8 cellular contexts compared by ENCODE assay signal in the genomic region with DNA sequence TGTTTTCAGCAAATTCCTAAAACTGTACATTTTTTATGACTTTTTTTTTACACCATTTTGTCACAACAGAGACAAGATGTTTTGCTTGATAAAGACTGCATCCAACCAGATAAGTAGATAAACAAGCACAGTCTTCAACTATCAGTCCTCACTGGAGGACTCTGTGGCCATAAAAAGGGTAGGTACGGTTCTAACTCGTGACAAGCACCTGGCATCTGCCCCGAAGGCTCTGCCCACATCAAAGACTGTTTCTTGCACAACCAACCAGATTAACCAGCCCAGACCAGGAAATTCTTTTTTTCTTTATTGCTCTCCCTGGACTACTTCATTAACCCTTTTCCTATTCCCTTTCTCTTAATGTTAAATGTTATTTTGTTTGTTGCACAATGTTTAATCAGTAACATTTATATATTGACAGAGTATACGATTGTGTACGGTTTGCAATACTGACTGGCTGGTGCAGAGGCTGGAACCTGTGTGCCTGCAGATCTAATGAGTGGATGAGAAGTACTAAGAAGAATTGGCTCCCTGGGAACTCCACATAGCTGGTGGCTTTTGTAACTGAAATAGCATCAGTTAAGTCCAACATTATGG.
DNase-seq lines count a peak whose midpoint lies in the region; ATAC-seq and TF ChIP-seq lines count a peak whose summit lies in the region.

No MANE protein-coding gene starts in this region.

- no peak for ATAC-seq in GM18520 (IDR thresholded peaks at IDR 0.05; ENCODE audit: unreplicated experiment)

- H3K36me3 Mint-ChIP-seq in T-helper 1 cell treated with Interleukin-12 subunit alpha and Interleukin-12 subunit beta and Interleukin-4 antibody, amounts not matched to agents 30 μg/mL and 1 μg/mL, for 36 hours (ENCODE audit: low read depth), result peaks cover 31% of the 10 kb centered on the region
- no peaks in the 10 kb centered on the region for H3K36me3 Mint-ChIP-seq in glutamatergic neuron (ENCODE audit: unreplicated experiment)

- H3K9me3 Mint-ChIP-seq in T-helper 1 cell treated with Interleukin-12 subunit alpha and Interleukin-12 subunit beta and Interleukin-4 antibody, amounts not matched to agents 30 μg/mL and 1 μg/mL, for 36 hours, result no peaks in the 10 kb centered on the region
- H3K9me3 Mint-ChIP-seq in glutamatergic neuron (ENCODE audit: unreplicated experiment), result no peaks in the 10 kb centered on the region

- TF ChIP-seq CTCF in esophagus squamous epithelium (IDR thresholded peaks at IDR 0.05) (no peak), transverse colon (IDR thresholded peaks at IDR 0.05) (no peak), glutamatergic neuron (IDR thresholded peaks at IDR 0.05; ENCODE audit: partially characterized antibody, unreplicated experiment) (no peak)

- peak; percentile 73 for TF ChIP-seq EP300 in transverse colon (IDR thresholded peaks at IDR 0.05; ENCODE audit: low read depth)

- no peaks in the 10 kb centered on the region for H3K9me3 ChIP-seq in esophagus squamous epithelium
- no peaks in the 10 kb centered on the region for H3K9me3 ChIP-seq in transverse colon

- WGBS in esophagus squamous epithelium, 2 donors, result 19 to 32% methylated on average over 5 of the region's 5 CpGs
- 7 to 35% methylated on average over 4 to 5 of the region's 5 CpGs for WGBS in transverse colon (ENCODE audit: low coverage in 1 of 2), 2 donors

- H3K27me3 ChIP-seq in esophagus squamous epithelium (no peaks in the 10 kb centered on the region), transverse colon (no peaks in the 10 kb centered on the region)

- peak overlapping the region; percentile 67 for H3K4me3 Mint-ChIP-seq in T-helper 1 cell treated with Interleukin-12 subunit alpha and Interleukin-12 subunit beta and Interleukin-4 antibody, amounts not matched to agents 30 μg/mL and 1 μg/mL, for 36 hours
- H3K4me3 Mint-ChIP-seq in glutamatergic neuron (ENCODE audit: unreplicated experiment), result no peak overlapping the region

- H3K36me3 ChIP-seq in esophagus squamous epithelium (peaks cover 0 to 14% (median 0%) of the 10 kb centered on the region in 3 donors), transverse colon (peaks cover 0 to 10% (median 2%) of the 10 kb centered on the region in 4 donors)

- H3K27ac ChIP-seq in esophagus squamous epithelium, result peak overlapping the region; percentile 65 to 84 (median 80)
- peak overlapping the region; percentile 73 to 85 (median 78) for H3K27ac ChIP-seq in transverse colon

- peak; percentile 48 for DNase-seq in stimulated activated CD4-positive, alpha-beta T cell treated with anti-CD3 and anti-CD28 coated beads, Interleukin-15, amount 100 ng/mL, for 24 hours
- no peak for DNase-seq in stimulated activated CD4-positive, alpha-beta T cell treated with anti-CD3 and anti-CD28 coated beads, Interleukin-2, amount 100 ng/mL, for 48 hours
- DNase-seq in esophagus squamous epithelium (lab: John Stamatoyannopoulos, UW), result no peak
- DNase-seq in transverse colon, result peak; percentile 85
- DNase-seq in cortex of kidney (lab: John Stamatoyannopoulos, UW), result no peak
- no peak for DNase-seq in glutamatergic neuron

- H3K27me3 Mint-ChIP-seq in T-helper 1 cell treated with Interleukin-12 subunit alpha and Interleukin-12 subunit beta and Interleukin-4 antibody, amounts not matched to agents 30 μg/mL and 1 μg/mL, for 36 hours (ENCODE audit: low read depth), result no peaks in the 10 kb centered on the region
- H3K27me3 Mint-ChIP-seq in glutamatergic neuron (ENCODE audit: unreplicated experiment), result no peaks in the 10 kb centered on the region

- H3K4me1 ChIP-seq in esophagus squamous epithelium (peaks cover 25 to 66% (median 39%) of the 10 kb centered on the region in 3 donors), transverse colon (peaks cover 19 to 71% (median 53%) of the 10 kb centered on the region in 4 donors)

- no peak for TF ChIP-seq POLR2A in esophagus squamous epithelium (IDR thresholded peaks at IDR 0.05)
- TF ChIP-seq POLR2A in transverse colon (IDR thresholded peaks at IDR 0.05), result no peak

- peak overlapping the region; percentile 86 for H3K27ac Mint-ChIP-seq in T-helper 1 cell treated with Interleukin-12 subunit alpha and Interleukin-12 subunit beta and Interleukin-4 antibody, amounts not matched to agents 30 μg/mL and 1 μg/mL, for 36 hours
- H3K27ac Mint-ChIP-seq in glutamatergic neuron (ENCODE audit: unreplicated experiment), result no peak overlapping the region

- H3K4me3 ChIP-seq in esophagus squamous epithelium (no peak overlapping the region), transverse colon (no peak overlapping the region)

- peaks cover 61% of the 10 kb centered on the region for H3K4me1 Mint-ChIP-seq in T-helper 1 cell treated with Interleukin-12 subunit alpha and Interleukin-12 subunit beta and Interleukin-4 antibody, amounts not matched to agents 30 μg/mL and 1 μg/mL, for 36 hours (ENCODE audit: low read depth)
- peaks cover 20% of the 10 kb centered on the region for H3K4me1 Mint-ChIP-seq in glutamatergic neuron (ENCODE audit: low read depth, unreplicated experiment)

- intact Hi-C loops in esophagus squamous epithelium (cut with DNase I) (no loop called here), transverse colon (cut with DNase I; ENCODE audit: low total_unique reads) (no loop called here)

- in situ Hi-C loops in transverse colon (cut with MboI; ENCODE audit: low pct_ligation_motif_present in 1 of 4, low pct_unique_long_range_greater_than_20kb in 1 of 4, low sequenced_read_pairs in 3 of 4), result no loop called here

Comparison
In these comparisons a context has a peak if more than half of its experiments do, and no peak if none do; other contexts are left out.
1. DNase-seq: peak in stimulated activated CD4-positive, alpha-beta T cell treated with anti-CD3 and anti-CD28 coated beads, Interleukin-15, amount 100 ng/mL, for 24 hours (single experiment) and transverse colon (single experiment); none in stimulated activated CD4-positive, alpha-beta T cell treated with anti-CD3 and anti-CD28 coated beads, Interleukin-2, amount 100 ng/mL, for 48 hours (0 of 2), esophagus squamous epithelium (single experiment), cortex of kidney (single experiment) and glutamatergic neuron (single experiment).